ENCODE assay signal across 8 cellular contexts in the genomic region with DNA sequence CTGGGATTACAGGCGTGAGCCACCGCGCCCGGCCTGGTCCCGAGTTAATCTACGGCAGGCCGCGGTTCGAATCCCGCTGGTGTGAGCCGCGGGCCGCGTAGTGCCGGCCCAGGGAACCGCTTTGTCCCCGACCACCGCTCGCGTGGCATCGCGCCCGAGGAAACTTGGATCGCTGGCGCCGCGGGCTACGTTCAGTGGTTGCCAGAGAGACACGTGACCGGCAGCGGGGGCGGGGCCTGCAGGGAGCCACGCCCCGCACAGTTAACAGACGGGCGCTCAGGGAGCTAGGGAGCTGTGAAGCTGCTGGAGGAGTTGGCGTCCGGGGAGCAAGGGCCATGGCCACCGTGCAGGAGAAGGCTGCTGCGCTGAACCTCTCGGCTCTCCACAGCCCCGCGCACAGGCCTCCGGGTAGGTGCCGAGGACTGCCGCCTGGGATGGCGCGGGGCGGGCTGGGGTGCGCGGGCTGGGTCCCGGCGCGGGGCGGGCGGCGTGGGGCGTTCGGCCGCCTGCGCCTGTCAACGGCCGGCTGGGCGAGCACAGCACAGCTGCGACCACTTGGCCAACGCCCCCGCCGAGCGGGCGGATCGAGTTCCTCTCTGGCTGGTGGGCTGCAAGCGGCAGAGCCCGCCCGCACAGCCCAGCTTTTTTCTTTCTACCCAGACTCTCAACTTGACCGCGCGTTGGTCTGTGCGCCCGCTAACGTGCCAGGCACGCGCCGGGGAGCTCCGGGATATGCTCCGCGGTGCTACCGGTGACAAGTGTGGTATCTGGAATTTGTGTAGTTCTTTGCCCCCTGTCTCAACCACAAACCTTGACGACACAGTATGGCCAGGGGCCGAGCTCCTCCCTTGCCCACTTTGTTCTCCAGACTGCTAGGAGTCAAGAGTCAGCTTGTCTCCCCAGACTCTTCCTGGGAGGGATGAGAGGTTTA. TPM values are rescaled to one million over a fixed set of nuclear protein-coding genes. Genes with fewer than 3 reads are reported as not detected.
A peak's percentile ranks its signal among the peaks of the same experiment; 100 is the strongest.
DNase-seq lines count a peak whose midpoint lies in the region; ATAC-seq lines count a peak whose summit lies in the region.

A gene (plus strand): TSS at position 258 of the 931 bp plus-strand sequence. CDS start 78 bp downstream, at position 336.

- ATAC-seq in GM19043 (IDR thresholded peaks at IDR 0.05; ENCODE audit: low read depth, unreplicated experiment) = peak; percentile 64
- peak; percentile 37 for ATAC-seq in HG03196 (IDR thresholded peaks at IDR 0.05; ENCODE audit: unreplicated experiment)

- CTCF ChIA-PET in activated CD4-positive, alpha-beta memory T cell treated with anti-CD3 and anti-CD28 coated beads, Interleukin-2, amount 10 ng/mL, durations not matched to agents 7 days and 5 days (lab: Charles Lee) = interaction anchor here (0.5 to 3.6 kb wide), 4 partner anchors 23 to 315 kb away, joined by 3 to 11 read pairs (median 6); no protein-coding TSS in a partner anchor

- peak within 1 kb of the TSS; percentile 75 for H3K4me3 Mint-ChIP-seq in activated CD4-positive, alpha-beta memory T cell treated with anti-CD3 and anti-CD28 coated beads, Interleukin-2, amount 10 ng/mL, durations not matched to agents 7 days and 5 days

- H3K36me3 Mint-ChIP-seq in activated CD4-positive, alpha-beta memory T cell treated with anti-CD3 and anti-CD28 coated beads, Interleukin-2, amount 10 ng/mL, durations not matched to agents 7 days and 5 days (ENCODE audit: low read depth) = no peaks in the 10 kb centered on the region

- peaks cover 61% of the 10 kb centered on the region for H3K27me3 Mint-ChIP-seq in activated CD4-positive, alpha-beta memory T cell treated with anti-CD3 and anti-CD28 coated beads, Interleukin-2, amount 10 ng/mL, durations not matched to agents 7 days and 5 days

- DNase-seq in AG08396 (ENCODE audit: low spot score) (peak; percentile 92), NCI-H524 (lab: John Stamatoyannopoulos, UW) (peak; percentile 69 to 87), lung microvascular endothelial cell (ENCODE audit: low read depth in 2 of 2) (peak; percentile 61 to 72)
- peak; percentile 77 for DNase-seq in activated CD4-positive, alpha-beta memory T cell treated with anti-CD3 and anti-CD28 coated beads, Interleukin-2, amount 10 ng/mL, durations not matched to agents 7 days and 5 days
- DNase-seq in effector CD8-positive, alpha-beta T cell (lab: John Stamatoyannopoulos, UW) = peak; percentile 72
- DNase-seq in stimulated activated CD4-positive, alpha-beta T cell treated with anti-CD3 and anti-CD28 coated beads, Interleukin-4, amount 100 ng/mL, for 48 hours (ENCODE audit: low read depth in 2 of 2) = peak; percentile 66 to 76

- POLR2A ChIA-PET in activated CD4-positive, alpha-beta memory T cell treated with anti-CD3 and anti-CD28 coated beads, Interleukin-2, amount 10 ng/mL, durations not matched to agents 7 days and 5 days (lab: Charles Lee) = interaction anchor here (0.8 to 2.0 kb wide), 4 partner anchors 16 to 30 kb away, joined by 3 to 14 read pairs (median 3); a partner anchor contains a TSS

- no peak within 1 kb of the TSS for H3K27ac Mint-ChIP-seq in activated CD4-positive, alpha-beta memory T cell treated with anti-CD3 and anti-CD28 coated beads, Interleukin-2, amount 10 ng/mL, durations not matched to agents 7 days and 5 days

- peaks cover 25% of the 10 kb centered on the region for H3K4me1 Mint-ChIP-seq in activated CD4-positive, alpha-beta memory T cell treated with anti-CD3 and anti-CD28 coated beads, Interleukin-2, amount 10 ng/mL, durations not matched to agents 7 days and 5 days

- no peaks in the 10 kb centered on the region for H3K9me3 Mint-ChIP-seq in activated CD4-positive, alpha-beta memory T cell treated with anti-CD3 and anti-CD28 coated beads, Interleukin-2, amount 10 ng/mL, durations not matched to agents 7 days and 5 days

RNA-seq across cellular contexts. Expression of the gene that starts here (rescaled TPM):
- 1 to 10 TPM; 1.1 TPM for total RNA-seq in activated CD4-positive, alpha-beta memory T cell treated with anti-CD3 and anti-CD28 coated beads, Interleukin-2, amount 10 ng/mL, durations not matched to agents 7 days and 5 days
- under 0.01 and 0.20 TPM in 2 replicates for total RNA-seq in lung microvascular endothelial cell

Comparison
In these comparisons a context has a peak if more than half of its experiments do, and no peak if none do; other contexts are left out.
1. Peak in every context shown above with its lines: DNase-seq and ATAC-seq.
2. Peak in DNase-seq in lung microvascular endothelial cell; RNA of the gene not detected or under 1 TPM.